ENCODE assay signal across 28 cellular contexts in the genomic region with DNA sequence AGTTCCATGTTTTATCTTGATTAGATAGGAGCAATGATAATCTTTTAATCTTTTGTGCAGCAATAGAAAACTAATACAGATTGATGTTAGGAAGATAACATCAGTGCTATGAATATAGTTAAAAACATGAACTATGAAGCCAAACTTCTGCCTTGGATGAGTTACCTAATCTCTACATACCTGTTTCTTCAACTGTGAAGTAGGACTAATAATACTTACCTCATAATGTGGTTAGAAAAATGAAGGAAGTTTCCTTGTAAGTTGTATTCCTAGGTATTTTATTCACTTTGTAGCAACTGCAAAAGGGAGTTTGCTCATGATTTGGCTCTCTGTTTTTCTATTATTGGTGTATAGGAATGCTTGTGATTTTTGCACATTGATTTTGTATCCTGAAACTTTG.
"Had no signal": no experiment of that assay in that cellular context is flagged by ENCODE, and none has a peak within 500 bp of the region (broad histone marks: within the 10 kb centered on the region; RNA-seq: fewer than 3 reads in every experiment).

No MANE protein-coding gene starts in this region.

- H3K9ac ChIP-seq: neural progenitor cell, parathyroid adenoma had no signal

- H3K27me3 ChIP-seq: left lung, neural progenitor cell, neutrophil, stomach, tibial artery, uterus had no signal

- H3K36me3 ChIP-seq: neural progenitor cell, neutrophil, uterus had no signal

- H3K9me3 ChIP-seq: lower lobe of right lung, neutrophil, thoracic aorta, tibial artery, uterus had no signal

- H2AFZ ChIP-seq: neural progenitor cell, parathyroid adenoma had no signal

- H3K4me2 ChIP-seq: neural progenitor cell had no signal

- H3K4me3 ChIP-seq: left lung, lower lobe of right lung, neural progenitor cell, psoas muscle, skin epidermis, stomach, thoracic aorta, tibial artery, uterus had no signal

- H3K27ac ChIP-seq: left lung, lower lobe of right lung, neural progenitor cell, neutrophil, parathyroid adenoma, psoas muscle, skin epidermis, thoracic aorta, tibial artery, uterus had no signal

- H3K4me1 ChIP-seq: left lung, lower lobe of right lung, neural progenitor cell, parathyroid adenoma, psoas muscle, tibial artery, uterus had no signal

- ATAC-seq: left lung; lower lobe of right lung; natural killer cell; psoas muscle; sciatic nerve; stimulated activated naive B cell treated with anti-CD40 and anti-IgM and Interleukin-4, amounts not matched to agents 10 μg/mL and 1 μg/mL and 100 μg/mL, for 72 hours; stimulated activated naive CD8-positive, alpha-beta T cell treated with anti-CD3 and anti-CD28 coated beads, Interleukin-15, Interleukin-2, amounts not matched to agents 100 U/mL and 50 U/mL, for 24 hours had no signal

- DNase-seq: hypothalamus; immature natural killer cell; kidney; left lung; lower lobe of right lung; mammary epithelial cell; mesendoderm; naive B cell; natural killer cell; nephron progenitor cell; occipital lobe; psoas muscle; right cardiac atrium; stimulated activated CD4-positive, alpha-beta T cell treated with anti-CD3 and anti-CD28 coated beads, Interleukin-12 subunit alpha, Interleukin-12 subunit beta, amount 100 ng/mL, for 4 hours; stimulated activated CD4-positive, alpha-beta T cell treated with anti-CD3 and anti-CD28 coated beads, Interleukin-15, amount 100 ng/mL, for 24 hours; stimulated activated CD4-positive, alpha-beta T cell treated with anti-CD3 and anti-CD28 coated beads, Interleukin-2, amount 100 ng/mL, for 24 hours; stimulated activated CD4-positive, alpha-beta T cell treated with anti-CD3 and anti-CD28 coated beads, Interleukin-4, amount 100 ng/mL, for 1 hour; stimulated activated naive B cell treated with anti-CD40 and anti-IgM and Interleukin-4, amounts not matched to agents 10 μg/mL and 1 μg/mL and 100 μg/mL, for 72 hours; stimulated activated naive CD8-positive, alpha-beta T cell treated with anti-CD3 and anti-CD28 coated beads, Interleukin-15, Interleukin-2, amounts not matched to agents 100 U/mL and 50 U/mL, for 24 hours; tibial artery; uterus had no signal
